9 cellular contexts compared by ENCODE assay signal in genomic region chr6:149166747-149167146, GRCh38.
DNase-seq lines count a peak whose midpoint lies in the region; ATAC-seq and TF ChIP-seq lines count a peak whose summit lies in the region.
"Had no signal": no experiment of that assay in that cellular context is flagged by ENCODE, and none has a peak within 500 bp of the region (broad histone marks: within the 10 kb centered on the region; RNA-seq: fewer than 3 reads in every experiment).

No MANE protein-coding gene starts in this region.

- peaks cover 35% of the 10 kb centered on the region for H3K36me3 Mint-ChIP-seq in activated CD8-positive, alpha-beta memory T cell treated with anti-CD3 and anti-CD28 coated beads, Interleukin-2, amount 10 ng/mL, durations not matched to agents 7 days and 5 days
- no peaks in the 10 kb centered on the region for H3K36me3 Mint-ChIP-seq in brain

- CTCF ChIA-PET in activated CD8-positive, alpha-beta memory T cell treated with anti-CD3 and anti-CD28 coated beads, Interleukin-2, amount 10 ng/mL, durations not matched to agents 7 days and 5 days (lab: Charles Lee): interaction anchor here (1.4 kb wide), 1 partner anchor 12 kb away, joined by 3 read pairs; no protein-coding TSS in a partner anchor

- H3K27me3 Mint-ChIP-seq in activated CD8-positive, alpha-beta memory T cell treated with anti-CD3 and anti-CD28 coated beads, Interleukin-2, amount 10 ng/mL, durations not matched to agents 7 days and 5 days: no peaks in the 10 kb centered on the region
- peaks cover 10% of the 10 kb centered on the region for H3K27me3 Mint-ChIP-seq in brain
- H3K27me3 Mint-ChIP-seq in stimulated activated naive CD8-positive, alpha-beta T cell treated with anti-CD3 and anti-CD28 coated beads, Interleukin-15, amount 100 ng/mL, for 72 hours: no peaks in the 10 kb centered on the region

- peak overlapping the region; percentile 30 for H3K27ac Mint-ChIP-seq in activated CD8-positive, alpha-beta memory T cell treated with anti-CD3 and anti-CD28 coated beads, Interleukin-2, amount 10 ng/mL, durations not matched to agents 7 days and 5 days
- peak overlapping the region in 4 of 5 experiments; percentile 15 to 68 (median 35) for H3K27ac Mint-ChIP-seq in brain
- peak overlapping the region; percentile 84 to 90 for H3K27ac Mint-ChIP-seq in stimulated activated naive CD8-positive, alpha-beta T cell treated with anti-CD3 and anti-CD28 coated beads, Interleukin-15, amount 100 ng/mL, for 72 hours

- peaks cover 59% of the 10 kb centered on the region for H3K4me1 Mint-ChIP-seq in activated CD8-positive, alpha-beta memory T cell treated with anti-CD3 and anti-CD28 coated beads, Interleukin-2, amount 10 ng/mL, durations not matched to agents 7 days and 5 days
- peaks cover 37% of the 10 kb centered on the region for H3K4me1 Mint-ChIP-seq in brain
- H3K4me1 Mint-ChIP-seq in stimulated activated naive CD8-positive, alpha-beta T cell treated with anti-CD3 and anti-CD28 coated beads, Interleukin-15, amount 100 ng/mL, for 72 hours: peaks cover 49% of the 10 kb centered on the region

- H3K4me3 Mint-ChIP-seq in activated CD8-positive, alpha-beta memory T cell treated with anti-CD3 and anti-CD28 coated beads, Interleukin-2, amount 10 ng/mL, durations not matched to agents 7 days and 5 days: no peak overlapping the region
- no peak overlapping the region for H3K4me3 Mint-ChIP-seq in brain
- H3K4me3 Mint-ChIP-seq in stimulated activated naive CD8-positive, alpha-beta T cell treated with anti-CD3 and anti-CD28 coated beads, Interleukin-15, amount 100 ng/mL, for 72 hours: peak overlapping the region; percentile 67

- no peak for ATAC-seq in activated CD8-positive, alpha-beta memory T cell treated with anti-CD3 and anti-CD28 coated beads, Interleukin-2, amount 10 ng/mL, durations not matched to agents 7 days and 5 days
- ATAC-seq in stimulated activated naive CD8-positive, alpha-beta T cell treated with anti-CD3 and anti-CD28 coated beads, Interleukin-15, amount 100 ng/mL, for 72 hours: no peak
- no peak for ATAC-seq in GM21423 (IDR thresholded peaks at IDR 0.05; ENCODE audit: unreplicated experiment)

- intact Hi-C loops in head of caudate nucleus (cut with DNase I): no loop called here

- no peak for TF ChIP-seq CTCF in brain (conservative IDR thresholded peaks at IDR 0.05)

- H3K9me3 Mint-ChIP-seq in activated CD8-positive, alpha-beta memory T cell treated with anti-CD3 and anti-CD28 coated beads, Interleukin-2, amount 10 ng/mL, durations not matched to agents 7 days and 5 days (ENCODE audit: low read depth): peaks cover 2% of the 10 kb centered on the region
- H3K9me3 Mint-ChIP-seq in brain: no peaks in the 10 kb centered on the region
- H3K9me3 Mint-ChIP-seq in stimulated activated naive CD8-positive, alpha-beta T cell treated with anti-CD3 and anti-CD28 coated beads, Interleukin-15, amount 100 ng/mL, for 72 hours: peaks cover 0 to 5% of the 10 kb centered on the region in 2 donors

- DNase-seq in activated CD8-positive, alpha-beta memory T cell treated with anti-CD3 and anti-CD28 coated beads, Interleukin-2, amount 10 ng/mL, durations not matched to agents 7 days and 5 days: no peak
- DNase-seq in activated CD8-positive, alpha-beta memory T cell treated with anti-CD3 and anti-CD28 coated beads, Interleukin-2, amount 50 U/mL, for 4 hours: no peak
- DNase-seq in RPMI7951 (ENCODE audit: low read depth): peak; percentile 35
- no peak for DNase-seq in stimulated activated naive CD8-positive, alpha-beta T cell treated with anti-CD3 and anti-CD28 coated beads, Interleukin-15, amount 100 ng/mL, for 72 hours
- DNase-seq in head of caudate nucleus: no peak
- no peak for DNase-seq in activated T-cell treated with anti-CD3 and anti-CD28 coated beads, Interleukin-2, amount 50 U/mL, for 1 hour
- DNase-seq: NCI-H1417 treated with DMSO at 0.1 percent for 48 hours had no signal

Comparison
In these comparisons a context has a peak if more than half of its experiments do, and no peak if none do; other contexts are left out.
1. H3K27ac Mint-ChIP-seq: peak in every context shown above with its lines; median percentile 87 in stimulated activated naive CD8-positive, alpha-beta T cell treated with anti-CD3 and anti-CD28 coated beads, Interleukin-15, amount 100 ng/mL, for 72 hours; 35 in brain; 30 in activated CD8-positive, alpha-beta memory T cell treated with anti-CD3 and anti-CD28 coated beads, Interleukin-2, amount 10 ng/mL, durations not matched to agents 7 days and 5 days.
2. H3K4me3 Mint-ChIP-seq: peak in stimulated activated naive CD8-positive, alpha-beta T cell treated with anti-CD3 and anti-CD28 coated beads, Interleukin-15, amount 100 ng/mL, for 72 hours (2 of 2); none in activated CD8-positive, alpha-beta memory T cell treated with anti-CD3 and anti-CD28 coated beads, Interleukin-2, amount 10 ng/mL, durations not matched to agents 7 days and 5 days (single experiment) and brain (0 of 5).